Comparison of ENCODE assay signal across 8 cellular contexts in genomic region chr20:48904566-48905321, GRCh38. TPM values are rescaled to one million over a fixed set of nuclear protein-coding genes. Genes with fewer than 3 reads are reported as not detected.
DNase-seq lines count a peak whose midpoint lies in the region; ATAC-seq, FAIRE-seq and TF ChIP-seq lines count a peak whose summit lies in the region.

No MANE protein-coding gene starts in this region.

- H3K27ac ChIP-seq in thoracic aorta, result no peak overlapping the region

- H3K9me3 Mint-ChIP-seq in Caco-2 (ENCODE audit: unreplicated experiment), result no peaks in the 10 kb centered on the region
- H3K9me3 Mint-ChIP-seq in activated T-helper 2 cell treated with anti-CD3 and anti-CD28 coated beads, Interferon-gamma antibody, Interleukin-2, Interleukin-4, amounts not matched to agents 10 μg/mL and 5 μg/mL and 100 μg/mL, durations not matched to agents 14 hours and 24 hours and 36 hours, result peaks cover 5% of the 10 kb centered on the region

- intact Hi-C loops in Caco-2 (cut with micrococcal nuclease; ENCODE audit: unreplicated experiment), result loop anchor here (1.0 to 2.0 kb wide), 3 partner anchors 80 to 269 kb away; no protein-coding TSS in a partner anchor
- intact Hi-C loops in activated T-helper 2 cell treated with anti-CD3 and anti-CD28 coated beads, Interferon-gamma antibody, Interleukin-2, Interleukin-4, amounts not matched to agents 10 μg/mL and 5 μg/mL and 100 μg/mL, durations not matched to agents 14 hours and 24 hours and 36 hours (cut with micrococcal nuclease), result loop anchor here (1.0 to 5.0 kb wide), 4 partner anchors 77 to 269 kb away; partner anchors contain the start of gene PREX1

- POLR2A ChIA-PET in Caco-2 (lab: Charles Lee), result no interaction called here

- peaks cover 15% of the 10 kb centered on the region for H3K27me3 Mint-ChIP-seq in Caco-2 (ENCODE audit: insufficient read depth, unreplicated experiment)
- H3K27me3 Mint-ChIP-seq in activated T-helper 2 cell treated with anti-CD3 and anti-CD28 coated beads, Interferon-gamma antibody, Interleukin-2, Interleukin-4, amounts not matched to agents 10 μg/mL and 5 μg/mL and 100 μg/mL, durations not matched to agents 14 hours and 24 hours and 36 hours (ENCODE audit: low read depth), result peaks cover 4% of the 10 kb centered on the region

- H3K4me1 ChIP-seq in Caco-2 (0 out of 2 replicates have a peak, but pooled peaks cover 8% of the 10 kb centered on the region), thoracic aorta (ENCODE audit: control insufficient read depth in 1 of 2, low read depth in 2 of 2) (peaks cover 0 to 4% of the 10 kb centered on the region in 2 donors)

- H3K36me3 Mint-ChIP-seq in Caco-2 (ENCODE audit: insufficient read depth, unreplicated experiment), result no peaks in the 10 kb centered on the region
- no peaks in the 10 kb centered on the region for H3K36me3 Mint-ChIP-seq in activated T-helper 2 cell treated with anti-CD3 and anti-CD28 coated beads, Interferon-gamma antibody, Interleukin-2, Interleukin-4, amounts not matched to agents 10 μg/mL and 5 μg/mL and 100 μg/mL, durations not matched to agents 14 hours and 24 hours and 36 hours (ENCODE audit: low read depth)

- peak; percentile 30 for FAIRE-seq in RCC 7860 (lab: Jason Lieb, UNC)

- no peak overlapping the region for H3K4me3 Mint-ChIP-seq in Caco-2 (ENCODE audit: unreplicated experiment)
- no peak overlapping the region for H3K4me3 Mint-ChIP-seq in activated T-helper 2 cell treated with anti-CD3 and anti-CD28 coated beads, Interferon-gamma antibody, Interleukin-2, Interleukin-4, amounts not matched to agents 10 μg/mL and 5 μg/mL and 100 μg/mL, durations not matched to agents 14 hours and 24 hours and 36 hours (ENCODE audit: low read depth)

- DNase-seq in Caco-2 (peak; percentile 75 to 86), HUDEP-2 (lab: John Stamatoyannopoulos, UW; ENCODE audit: unreplicated experiment in 76 of 76) (peak in 53 of 76 experiments; percentile 5 to 75 (median 37)), RCC 7860 (ENCODE audit: low spot score) (peak; percentile 48), foreskin fibroblast (peak; percentile 49 to 84), occipital lobe (lab: John Stamatoyannopoulos, UW) (peak; percentile 22), thoracic aorta (ENCODE audit: low spot score) (no peak)
- peak; percentile 54 for DNase-seq in activated T-helper 2 cell treated with anti-CD3 and anti-CD28 coated beads, Interferon-gamma antibody, Interleukin-2, Interleukin-4, amounts not matched to agents 10 μg/mL and 5 μg/mL and 100 μg/mL, durations not matched to agents 14 hours and 24 hours and 36 hours (ENCODE audit: low spot score)

- no peaks in the 10 kb centered on the region for H3K36me3 ChIP-seq in Caco-2 (ENCODE audit: control insufficient read depth, insufficient read depth, low read length)
- no peaks in the 10 kb centered on the region for H3K36me3 ChIP-seq in thoracic aorta

- peaks cover 9% of the 10 kb centered on the region for H3K4me1 Mint-ChIP-seq in Caco-2 (ENCODE audit: low read depth, unreplicated experiment)
- peaks cover 13% of the 10 kb centered on the region for H3K4me1 Mint-ChIP-seq in activated T-helper 2 cell treated with anti-CD3 and anti-CD28 coated beads, Interferon-gamma antibody, Interleukin-2, Interleukin-4, amounts not matched to agents 10 μg/mL and 5 μg/mL and 100 μg/mL, durations not matched to agents 14 hours and 24 hours and 36 hours (ENCODE audit: low read depth)

- no peaks in the 10 kb centered on the region; the same call in 1 of the 2 replicates for H3K27me3 ChIP-seq in Caco-2 (replicated peaks; ENCODE audit: control insufficient read depth, insufficient read depth, low read length)
- no peaks in the 10 kb centered on the region for H3K27me3 ChIP-seq in thoracic aorta (replicated peaks; ENCODE audit: insufficient read depth)

- ATAC-seq in thoracic aorta (ENCODE audit: insufficient number of reproducible peaks, low FRiP score, low read depth) (no peak), HG02973 (IDR thresholded peaks at IDR 0.05; ENCODE audit: unreplicated experiment) (no peak)

- peak; percentile 95 to 97 for TF ChIP-seq CTCF in Caco-2 (IDR thresholded peaks at IDR 0.05; ENCODE audit: insufficient read depth in 1 of 2, low read depth in 1 of 2, low read length in 1 of 2, severe bottlenecking in 1 of 2, unreplicated experiment in 1 of 2)
- peak; percentile 65 for TF ChIP-seq CTCF in foreskin fibroblast (IDR thresholded peaks at IDR 0.05; ENCODE audit: low read depth, low read length)
- peak; percentile 86 for TF ChIP-seq CTCF in thoracic aorta (IDR thresholded peaks at IDR 0.05)

- no TSS peak for BruUV-seq in Caco-2 (replicated peaks; lab: Mats Ljungman, UMichigan)

- H3K9me3 ChIP-seq in Caco-2, result peaks cover 9% of the 10 kb centered on the region; the same call in 1 of the 2 replicates
- H3K9me3 ChIP-seq in thoracic aorta, result no peaks in the 10 kb centered on the region

- H3K27ac Mint-ChIP-seq in Caco-2 (ENCODE audit: unreplicated experiment), result no peak overlapping the region
- H3K27ac Mint-ChIP-seq in activated T-helper 2 cell treated with anti-CD3 and anti-CD28 coated beads, Interferon-gamma antibody, Interleukin-2, Interleukin-4, amounts not matched to agents 10 μg/mL and 5 μg/mL and 100 μg/mL, durations not matched to agents 14 hours and 24 hours and 36 hours, result no peak overlapping the region

- CTCF ChIA-PET in Caco-2 (lab: Charles Lee), result interaction anchor here (0.5 to 3.9 kb wide), 15 partner anchors 9 to 416 kb away, joined by 3 to 133 read pairs (median 5); no protein-coding TSS in a partner anchor

- H3K4me3 ChIP-seq in Caco-2 (ENCODE audit: low read depth, low read length) (no peak overlapping the region), foreskin fibroblast (ENCODE audit: low read depth in 1 of 2, low read length in 2 of 2) (peak overlapping the region in 1 of 2 donors; percentile 21), thoracic aorta (no peak overlapping the region)

RNA-seq across cellular contexts. Expression of gene ARFGEF2, which starts 16.8 kb away (rescaled TPM):
- 78.8 and 83.2 TPM in 2 replicates for total RNA-seq in Caco-2 (2022)
- 31.8 and 32.6 TPM in 2 replicates for total RNA-seq in activated T-helper 2 cell treated with anti-CD3 and anti-CD28 coated beads, Interferon-gamma antibody, Interleukin-2, Interleukin-4, amounts not matched to agents 10 μg/mL and 5 μg/mL and 100 μg/mL, durations not matched to agents 14 hours and 24 hours and 36 hours
- 27.5 TPM for total RNA-seq in occipital lobe
- 10 to 100 TPM; 25.9 to 37.2 TPM for total RNA-seq in thoracic aorta
